ENCODE assay signal across 18 cellular contexts in the genomic region with DNA sequence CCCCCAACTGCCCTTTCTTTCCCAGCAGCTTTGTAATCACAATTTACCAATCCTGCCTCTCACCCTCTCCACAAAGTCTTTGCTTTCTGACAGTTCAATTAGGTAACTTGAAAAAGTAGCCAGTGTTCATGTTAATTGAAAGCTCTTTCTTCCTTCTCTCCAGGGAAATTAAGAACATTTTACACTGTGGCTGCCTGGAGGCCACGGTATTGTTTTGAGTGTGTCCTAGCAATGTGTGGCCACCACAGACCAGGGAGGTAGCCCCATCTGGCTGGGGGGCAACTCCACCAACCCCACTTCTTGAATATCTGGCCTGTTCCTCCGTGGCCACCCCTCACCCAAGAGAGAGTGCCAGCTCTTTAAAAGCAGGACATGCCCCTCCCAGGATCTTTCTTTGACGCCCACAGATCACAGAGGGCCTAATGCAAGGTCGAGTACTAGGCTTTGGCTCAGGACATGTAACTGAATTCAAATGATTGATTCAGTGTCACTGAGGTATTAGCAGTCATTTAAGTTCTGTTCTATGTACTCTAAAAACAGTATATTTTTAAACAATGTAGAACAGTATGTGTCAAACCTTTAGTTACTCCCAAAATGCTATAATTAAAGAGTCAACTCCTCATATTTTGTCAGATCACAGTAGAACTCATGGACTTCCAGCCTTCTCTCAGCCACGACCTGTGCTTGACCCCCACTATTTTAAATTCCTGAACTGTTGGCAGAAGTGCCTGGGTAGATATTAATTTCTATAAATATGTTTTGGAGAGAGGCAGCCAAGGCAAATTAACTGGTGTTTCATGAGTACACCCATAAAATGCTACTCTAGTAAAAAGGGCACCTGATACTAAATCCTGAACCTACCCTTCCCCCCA.
DNase-seq lines count a peak whose midpoint lies in the region; ATAC-seq, FAIRE-seq and TF ChIP-seq lines count a peak whose summit lies in the region.
"Had no signal": no experiment of that assay in that cellular context is flagged by ENCODE, and none has a peak within 500 bp of the region (broad histone marks: within the 10 kb centered on the region; RNA-seq: fewer than 3 reads in every experiment).

No MANE protein-coding gene starts in this region.

- CTCF ChIA-PET in naive thymus-derived CD4-positive, alpha-beta T cell (lab: Charles Lee) = no interaction called here

- H3K4me1 Mint-ChIP-seq in GM23338 = peaks cover 19% of the 10 kb centered on the region
- peaks cover 36 to 87% (median 77%) of the 10 kb centered on the region in 7 donors for H3K4me1 Mint-ChIP-seq in naive thymus-derived CD4-positive, alpha-beta T cell

- TF ChIP-seq CTCF in C4-2B (conservative IDR thresholded peaks at IDR 0.05) = no peak
- no peak for TF ChIP-seq CTCF in GM23338 (conservative IDR thresholded peaks at IDR 0.05; ENCODE audit: low read depth in 2 of 2)
- no peak for TF ChIP-seq CTCF in coronary artery (IDR thresholded peaks at IDR 0.05)
- no peak for TF ChIP-seq CTCF in GM20000 (IDR thresholded peaks at IDR 0.05; ENCODE audit: extremely low read depth, missing control alignments)

- no peak for FAIRE-seq in frontal cortex (lab: Jason Lieb, UNC)
- FAIRE-seq: keratinocyte had no signal

- POLR2A ChIA-PET in naive thymus-derived CD4-positive, alpha-beta T cell (lab: Charles Lee) = no interaction called here

- H3K4me3 ChIP-seq in GM23338 (no peak overlapping the region), coronary artery (no peak overlapping the region)
- H3K4me3 ChIP-seq in naive thymus-derived CD4-positive, alpha-beta T cell (ENCODE audit: low read length) = no peak overlapping the region
- H3K4me3 ChIP-seq: GM23248, Peyer's patch, prostate gland, upper lobe of left lung had no signal

- DNase-seq in GM23338 (ENCODE audit: low spot score) = no peak
- DNase-seq in coronary artery (ENCODE audit: low spot score) = no peak
- no peak for DNase-seq in naive thymus-derived CD4-positive, alpha-beta T cell
- no peak for DNase-seq in AG08396 (ENCODE audit: low spot score)
- DNase-seq in frontal cortex (ENCODE audit: low spot score in 2 of 2) = no peak
- no peak for DNase-seq in GM20000 (ENCODE audit: low spot score)
- DNase-seq: activated CD4-positive, alpha-beta T cell treated with anti-CD3 and anti-CD28 coated beads for 4 hours; activated T-cell treated with anti-CD3 and anti-CD28 coated beads, Interleukin-2, amount 50 U/mL, for 48 hours; AML-193; NCI-H510A; Peyer's patch; stimulated activated CD4-positive, alpha-beta T cell treated with anti-CD3 and anti-CD28 coated beads, Interleukin-1b, Interleukin-23, amount 100 ng/mL, for 48 hours; upper lobe of left lung had no signal

- no peaks in the 10 kb centered on the region for H3K27me3 Mint-ChIP-seq in GM23338 (ENCODE audit: insufficient read depth, low read depth, poor library complexity)
- H3K27me3 Mint-ChIP-seq in naive thymus-derived CD4-positive, alpha-beta T cell = no peaks in the 10 kb centered on the region

- H3F3A ChIP-seq in GM23338 (replicated peaks; ENCODE audit: low read depth) = no peaks in the 10 kb centered on the region

- no peak; the same call in 2 of the 3 replicates for ATAC-seq in GM23338
- ATAC-seq in naive thymus-derived CD4-positive, alpha-beta T cell = no peak
- no peak for ATAC-seq in GM18870 (IDR thresholded peaks at IDR 0.05; ENCODE audit: unreplicated experiment)

- H4K20me1 ChIP-seq in GM23338 (replicated peaks; ENCODE audit: insufficient read depth) = no peaks in the 10 kb centered on the region; the same call in 1 of the 2 replicates

- H2AFZ ChIP-seq in GM23338 = no peak overlapping the region
- H2AFZ ChIP-seq: GM23248 had no signal

- intact Hi-C loops in naive thymus-derived CD4-positive, alpha-beta T cell (cut with micrococcal nuclease) = loop anchor here in 1 of 2 donors (2.0 kb wide), 1 partner anchor 15 kb away; no protein-coding TSS in a partner anchor

- H3K79me2 ChIP-seq in GM23338 (replicated peaks; ENCODE audit: insufficient read depth) = peaks cover 7% of the 10 kb centered on the region; the same call in 1 of the 2 replicates

- H3K27ac ChIP-seq in C4-2B (peak overlapping the region; percentile 21; the same call in 1 of the 2 replicates), GM23338 (ENCODE audit: low read depth) (0 out of 2 replicates have a peak overlapping the region, but pooled peaks have one; percentile 9), coronary artery (peak overlapping the region; percentile 67 to 76)
- no peak overlapping the region for H3K27ac ChIP-seq in naive thymus-derived CD4-positive, alpha-beta T cell (ENCODE audit: low read depth, low read length)
- H3K27ac ChIP-seq: GM23248, prostate gland, upper lobe of left lung had no signal

- H3K9me2 ChIP-seq in GM23338 (ENCODE audit: insufficient read depth) = peaks cover 10% of the 10 kb centered on the region; the same call in 1 of the 2 replicates

- H3K36me3 Mint-ChIP-seq in GM23338 (ENCODE audit: low read depth) = no peaks in the 10 kb centered on the region
- peaks cover 0 to 41% (median 21%) of the 10 kb centered on the region in 5 donors for H3K36me3 Mint-ChIP-seq in naive thymus-derived CD4-positive, alpha-beta T cell

- peaks cover 11% of the 10 kb centered on the region for H3K4me1 ChIP-seq in GM23338 (ENCODE audit: insufficient read depth)
- peaks cover 6 to 20% of the 10 kb centered on the region in 2 donors for H3K4me1 ChIP-seq in naive thymus-derived CD4-positive, alpha-beta T cell (ENCODE audit: control insufficient read depth in 2 of 2, insufficient read depth in 2 of 2, low read length in 2 of 2)
- H3K4me1 ChIP-seq: Peyer's patch, prostate gland had no signal

- H3K4me2 ChIP-seq in GM23338 = no peak overlapping the region

- H3K9me3 Mint-ChIP-seq in GM23338 = no peaks in the 10 kb centered on the region
- H3K9me3 Mint-ChIP-seq in naive thymus-derived CD4-positive, alpha-beta T cell = peaks cover 0 to 3% (median 0%) of the 10 kb centered on the region in 11 donors

- H3K27ac Mint-ChIP-seq in GM23338 = peak overlapping the region; percentile 61; the same call in 1 of the 2 replicates
- peak overlapping the region in 8 of 9 donors; percentile 12 to 72 (median 41) for H3K27ac Mint-ChIP-seq in naive thymus-derived CD4-positive, alpha-beta T cell

- H3K9me3 ChIP-seq in naive thymus-derived CD4-positive, alpha-beta T cell (ENCODE audit: control insufficient read depth in 2 of 3, low read length in 3 of 3) = no peaks in the 10 kb centered on the region
- H3K9me3 ChIP-seq: Peyer's patch, prostate gland, upper lobe of left lung had no signal

- no peaks in the 10 kb centered on the region for H3K27me3 ChIP-seq in GM23338 (ENCODE audit: insufficient read depth)
- H3K27me3 ChIP-seq in naive thymus-derived CD4-positive, alpha-beta T cell (ENCODE audit: control insufficient read depth in 2 of 2, insufficient read depth in 2 of 2, low read length in 2 of 2) = no peaks in the 10 kb centered on the region
- H3K27me3 ChIP-seq: Peyer's patch, upper lobe of left lung had no signal

- no peak overlapping the region for H3K4me3 Mint-ChIP-seq in GM23338
- peak overlapping the region in 2 of 10 donors; percentile 7 to 48 for H3K4me3 Mint-ChIP-seq in naive thymus-derived CD4-positive, alpha-beta T cell

- H3K36me3 ChIP-seq in GM23338 (ENCODE audit: insufficient read depth) = no peaks in the 10 kb centered on the region
- no peaks in the 10 kb centered on the region for H3K36me3 ChIP-seq in naive thymus-derived CD4-positive, alpha-beta T cell (ENCODE audit: control insufficient read depth in 2 of 3, insufficient read depth in 3 of 3, low read length in 3 of 3)
- H3K36me3 ChIP-seq: Peyer's patch, prostate gland, upper lobe of left lung had no signal

TF ChIP-seq in GM23338, 12 proteins besides CTCF, POLR2A, EP300 and RAD21 (continues in another document):
- no peak for TF ChIP-seq ZNF331 (CRISPR knock-in tag; IDR thresholded peaks at IDR 0.05; ENCODE audit: low read depth)
- TF ChIP-seq, protein P1, sequence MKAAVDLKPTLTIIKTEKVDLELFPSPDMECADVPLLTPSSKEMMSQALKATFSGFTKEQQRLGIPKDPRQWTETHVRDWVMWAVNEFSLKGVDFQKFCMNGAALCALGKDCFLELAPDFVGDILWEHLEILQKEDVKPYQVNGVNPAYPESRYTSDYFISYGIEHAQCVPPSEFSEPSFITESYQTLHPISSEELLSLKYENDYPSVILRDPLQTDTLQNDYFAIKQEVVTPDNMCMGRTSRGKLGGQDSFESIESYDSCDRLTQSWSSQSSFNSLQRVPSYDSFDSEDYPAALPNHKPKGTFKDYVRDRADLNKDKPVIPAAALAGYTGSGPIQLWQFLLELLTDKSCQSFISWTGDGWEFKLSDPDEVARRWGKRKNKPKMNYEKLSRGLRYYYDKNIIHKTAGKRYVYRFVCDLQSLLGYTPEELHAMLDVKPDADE (IDR thresholded peaks at IDR 0.05) = no peak
- TF ChIP-seq EZH2phosphoT487 (IDR thresholded peaks at IDR 0.05; ENCODE audit: unreplicated experiment) = no peak
- no peak for TF ChIP-seq CREB1 (CRISPR knock-in tag; IDR thresholded peaks at IDR 0.05; ENCODE audit: low read depth)
- no peak for TF ChIP-seq EZH2 (IDR thresholded peaks at IDR 0.05; ENCODE audit: low read depth, unreplicated experiment)
- TF ChIP-seq POLR2AphosphoS5 (IDR thresholded peaks at IDR 0.05; ENCODE audit: low read depth) = no peak
- no peak for TF ChIP-seq NANOG (IDR thresholded peaks at IDR 0.05; ENCODE audit: borderline replicate concordance)
